1 cellular context compared by ENCODE assay signal in genomic region chr14:88388741-88389282, GRCh38.
TF ChIP-seq lines count a peak whose summit lies in the region.

No MANE protein-coding gene starts in this region.

TF ChIP-seq in K562, 482 proteins besides CTCF, POLR2A, EP300 and RAD21 (continued from another document):
- TF ChIP-seq CUX1 (CRISPR knock-in tag; IDR thresholded peaks at IDR 0.05) (no peak), MTF1 (CRISPR knock-in tag; IDR thresholded peaks at IDR 0.05; ENCODE audit: borderline replicate concordance) (no peak)
